ENCODE assay signal across 10 cellular contexts in genomic region chr6:36098920-36099647, GRCh38. TPM values are rescaled to one million over a fixed set of nuclear protein-coding genes. Genes with fewer than 3 reads are reported as not detected.
DNase-seq lines count a peak whose midpoint lies in the region; ATAC-seq and TF ChIP-seq lines count a peak whose summit lies in the region.
"Had no signal": no experiment of that assay in that cellular context is flagged by ENCODE, and none has a peak within 500 bp of the region (broad histone marks: within the 10 kb centered on the region; RNA-seq: fewer than 3 reads in every experiment).

No MANE protein-coding gene starts in this region.

- no peak overlapping the region for H3K4me3 ChIP-seq in heart left ventricle
- H3K4me3 ChIP-seq in spleen, result no peak overlapping the region
- no peak overlapping the region for H3K4me3 ChIP-seq in breast epithelium
- H3K4me3 ChIP-seq: sigmoid colon had no signal

- TF ChIP-seq POLR2A in heart left ventricle (IDR thresholded peaks at IDR 0.05), result no peak
- no peak for TF ChIP-seq POLR2A in spleen (IDR thresholded peaks at IDR 0.05)
- no peak for TF ChIP-seq POLR2A in breast epithelium (IDR thresholded peaks at IDR 0.05)

- H3K27ac ChIP-seq in heart left ventricle (peak overlapping the region in 1 of 12 donors; percentile 69), spleen (peak overlapping the region in 6 of 8 donors; percentile 26 to 79 (median 40)), breast epithelium (no peak overlapping the region)

- H3K9me3 ChIP-seq in heart left ventricle (no peaks in the 10 kb centered on the region), spleen (no peaks in the 10 kb centered on the region), breast epithelium (no peaks in the 10 kb centered on the region)
- H3K9me3 ChIP-seq: sigmoid colon had no signal

- H3K9me3 Mint-ChIP-seq in activated CD4-positive, alpha-beta memory T cell treated with anti-CD3 and anti-CD28 coated beads, Interleukin-2, amount 10 ng/mL, durations not matched to agents 7 days and 5 days, result no peaks in the 10 kb centered on the region
- H3K9me3 Mint-ChIP-seq in activated CD4-positive, alpha-beta memory T cell treated with anti-CD3 and anti-CD28 coated beads for 36 hours, result no peaks in the 10 kb centered on the region
- H3K9me3 Mint-ChIP-seq in activated B cell treated with CpG ODN at 0.5 μM for 24 hours, result no peaks in the 10 kb centered on the region

- no peak for ATAC-seq in activated B cell treated with CpG ODN at 0.5 μM for 24 hours (ENCODE audit: low read depth)
- ATAC-seq in heart left ventricle, result peak in 3 of 4 donors; percentile 70 to 75 (median 71)
- no peak for ATAC-seq in GM19452 (IDR thresholded peaks at IDR 0.05; ENCODE audit: unreplicated experiment)

- no peak for DNase-seq in activated CD4-positive, alpha-beta memory T cell treated with anti-CD3 and anti-CD28 coated beads, Interleukin-2, amount 10 ng/mL, durations not matched to agents 7 days and 5 days
- DNase-seq in activated CD4-positive, alpha-beta memory T cell treated with anti-CD3 and anti-CD28 coated beads for 36 hours, result no peak
- DNase-seq in activated B cell treated with CpG ODN at 0.5 μM for 24 hours (no peak), heart left ventricle (no peak), spleen (no peak), breast epithelium (ENCODE audit: low spot score in 2 of 2) (no peak), kidney glomerular epithelial cell (lab: John Stamatoyannopoulos, UW) (no peak)
- DNase-seq: activated CD4-positive, CD25-positive, alpha-beta regulatory T cell; sigmoid colon had no signal

- TF ChIP-seq CTCF in activated B cell treated with CpG ODN at 0.5 μM for 24 hours (IDR thresholded peaks at IDR 0.05), result no peak
- TF ChIP-seq CTCF in heart left ventricle (IDR thresholded peaks at IDR 0.05), result peak in 1 of 12 donors; percentile 9
- no peak for TF ChIP-seq CTCF in spleen (IDR thresholded peaks at IDR 0.05 in 8 of 11, conservative IDR thresholded peaks at IDR 0.05 in 3 of 11)
- no peak for TF ChIP-seq CTCF in breast epithelium (IDR thresholded peaks at IDR 0.05)

- peaks cover 57% of the 10 kb centered on the region for H3K36me3 Mint-ChIP-seq in activated CD4-positive, alpha-beta memory T cell treated with anti-CD3 and anti-CD28 coated beads, Interleukin-2, amount 10 ng/mL, durations not matched to agents 7 days and 5 days (ENCODE audit: low read depth)
- H3K36me3 Mint-ChIP-seq in activated CD4-positive, alpha-beta memory T cell treated with anti-CD3 and anti-CD28 coated beads for 36 hours, result peaks cover 17% of the 10 kb centered on the region
- H3K36me3 Mint-ChIP-seq in activated B cell treated with CpG ODN at 0.5 μM for 24 hours (ENCODE audit: low read depth), result peaks cover 32% of the 10 kb centered on the region

- CTCF ChIA-PET in activated CD4-positive, alpha-beta memory T cell treated with anti-CD3 and anti-CD28 coated beads, Interleukin-2, amount 10 ng/mL, durations not matched to agents 7 days and 5 days (lab: Charles Lee), result interaction anchor here (0.6 to 1.4 kb wide), 3 partner anchors 22 to 693 kb away, joined by 3 to 4 read pairs (median 3); no protein-coding TSS in a partner anchor
- CTCF ChIA-PET in activated CD4-positive, alpha-beta memory T cell treated with anti-CD3 and anti-CD28 coated beads for 36 hours (lab: Charles Lee), result interaction anchor here (1.0 to 1.3 kb wide), 2 partner anchors 22 to 72 kb away, joined by 4 to 5 read pairs; partner anchors contain the start of gene MAPK14
- CTCF ChIA-PET in activated B cell treated with CpG ODN at 0.5 μM for 24 hours (lab: Charles Lee), result interaction anchor here (1.4 kb wide), 1 partner anchor 22 kb away, joined by 4 read pairs; no protein-coding TSS in a partner anchor

- peaks cover 37% of the 10 kb centered on the region for H3K4me1 Mint-ChIP-seq in activated CD4-positive, alpha-beta memory T cell treated with anti-CD3 and anti-CD28 coated beads, Interleukin-2, amount 10 ng/mL, durations not matched to agents 7 days and 5 days
- peaks cover 31% of the 10 kb centered on the region for H3K4me1 Mint-ChIP-seq in activated CD4-positive, alpha-beta memory T cell treated with anti-CD3 and anti-CD28 coated beads for 36 hours (ENCODE audit: low read depth)
- peaks cover 43% of the 10 kb centered on the region for H3K4me1 Mint-ChIP-seq in activated B cell treated with CpG ODN at 0.5 μM for 24 hours

- peak overlapping the region; percentile 69 for H3K27ac Mint-ChIP-seq in activated CD4-positive, alpha-beta memory T cell treated with anti-CD3 and anti-CD28 coated beads, Interleukin-2, amount 10 ng/mL, durations not matched to agents 7 days and 5 days
- H3K27ac Mint-ChIP-seq in activated CD4-positive, alpha-beta memory T cell treated with anti-CD3 and anti-CD28 coated beads for 36 hours, result no peak overlapping the region
- peak overlapping the region; percentile 50 for H3K27ac Mint-ChIP-seq in activated B cell treated with CpG ODN at 0.5 μM for 24 hours

- H3K4me1 ChIP-seq in heart left ventricle (peaks cover 0 to 35% (median 18%) of the 10 kb centered on the region in 12 donors), spleen (peaks cover 5 to 56% (median 38%) of the 10 kb centered on the region in 6 donors), breast epithelium (no peaks in the 10 kb centered on the region)

- peaks cover 0 to 56% (median 34%) of the 10 kb centered on the region in 9 donors for H3K36me3 ChIP-seq in heart left ventricle
- H3K36me3 ChIP-seq in spleen, result peaks cover 0 to 82% (median 27%) of the 10 kb centered on the region in 6 donors
- no peaks in the 10 kb centered on the region for H3K36me3 ChIP-seq in breast epithelium

- 43 to 55% (median 47%) methylated on average over 5 of the region's 5 CpGs for WGBS in heart left ventricle, 4 donors
- 63 to 71% (median 68%) methylated on average over 5 of the region's 5 CpGs for WGBS in spleen, 5 donors

- intact Hi-C loops in activated CD4-positive, alpha-beta memory T cell treated with anti-CD3 and anti-CD28 coated beads for 36 hours (cut with micrococcal nuclease), result no loop called here
- intact Hi-C loops in activated B cell treated with CpG ODN at 0.5 μM for 24 hours (cut with micrococcal nuclease) (loop anchor here (5.0 to 10.0 kb wide), 2 partner anchors 174 to 577 kb away; partner anchors contain the start of gene SRPK1), heart left ventricle (cut with DNase I) (loop anchor here in 3 of 10 donors (10.0 kb wide), 1 partner anchor 344 kb away; no protein-coding TSS in a partner anchor), spleen (cut with DNase I; ENCODE audit: low total_unique reads) (no loop called here), breast epithelium (cut with DNase I; ENCODE audit: low total_unique reads) (loop anchor here (5.0 kb wide), 1 partner anchor 72 kb away; the partner anchor contains the start of gene MAPK14)

- H3K27me3 ChIP-seq in heart left ventricle (no peaks in the 10 kb centered on the region), spleen (replicated peaks in 1 of 7) (no peaks in the 10 kb centered on the region), breast epithelium (no peaks in the 10 kb centered on the region)
- H3K27me3 ChIP-seq: sigmoid colon had no signal

- H3K27me3 Mint-ChIP-seq in activated CD4-positive, alpha-beta memory T cell treated with anti-CD3 and anti-CD28 coated beads, Interleukin-2, amount 10 ng/mL, durations not matched to agents 7 days and 5 days, result no peaks in the 10 kb centered on the region
- no peaks in the 10 kb centered on the region for H3K27me3 Mint-ChIP-seq in activated CD4-positive, alpha-beta memory T cell treated with anti-CD3 and anti-CD28 coated beads for 36 hours
- no peaks in the 10 kb centered on the region for H3K27me3 Mint-ChIP-seq in activated B cell treated with CpG ODN at 0.5 μM for 24 hours

- POLR2A ChIA-PET in activated CD4-positive, alpha-beta memory T cell treated with anti-CD3 and anti-CD28 coated beads, Interleukin-2, amount 10 ng/mL, durations not matched to agents 7 days and 5 days (lab: Charles Lee), result interaction anchor here (1.2 to 4.1 kb wide), 4 partner anchors 22 to 73 kb away, joined by 3 to 25 read pairs (median 12); partner anchors contain the start of gene MAPK14
- POLR2A ChIA-PET in activated CD4-positive, alpha-beta memory T cell treated with anti-CD3 and anti-CD28 coated beads for 36 hours (lab: Charles Lee), result interaction anchor here (0.7 to 1.7 kb wide), 3 partner anchors 21 to 72 kb away, joined by 3 to 5 read pairs (median 3); partner anchors contain the start of gene MAPK14
- POLR2A ChIA-PET in activated B cell treated with CpG ODN at 0.5 μM for 24 hours (lab: Charles Lee), result interaction anchor here (0.6 to 1.0 kb wide), 2 partner anchors 31 to 38 kb away, joined by 3 to 4 read pairs; no protein-coding TSS in a partner anchor

- H3K4me3 Mint-ChIP-seq in activated CD4-positive, alpha-beta memory T cell treated with anti-CD3 and anti-CD28 coated beads, Interleukin-2, amount 10 ng/mL, durations not matched to agents 7 days and 5 days, result no peak overlapping the region
- H3K4me3 Mint-ChIP-seq in activated CD4-positive, alpha-beta memory T cell treated with anti-CD3 and anti-CD28 coated beads for 36 hours, result no peak overlapping the region
- no peak overlapping the region for H3K4me3 Mint-ChIP-seq in activated B cell treated with CpG ODN at 0.5 μM for 24 hours

RNA-seq across cellular contexts. Expression of gene MAPK13, which starts 31.2 kb away (rescaled TPM):
- 10 to 100 TPM; 53.7 to 56.2 TPM for total RNA-seq in activated CD4-positive, alpha-beta memory T cell treated with anti-CD3 and anti-CD28 coated beads, Interleukin-2, amount 10 ng/mL, durations not matched to agents 7 days and 5 days
- total RNA-seq in activated CD4-positive, alpha-beta memory T cell treated with anti-CD3 and anti-CD28 coated beads for 36 hours, result 10 to 100 TPM; 61.0 to 65.0 TPM
- total RNA-seq in activated B cell treated with CpG ODN at 0.5 μM for 24 hours (20.1 and 22.7 TPM in 2 replicates), heart left ventricle (10 to 100 TPM in 1 of 9 donors, 1 to 10 TPM in 2, under 1 TPM in 6; 0.24 to 16.8 (median 0.56) TPM), spleen (10 to 100 TPM; 13.5 to 30.0 (median 21.2) TPM), breast epithelium (10 to 100 TPM in 2 of 3 donors, 1 to 10 TPM in 1; 2.6 to 45.2 (median 30.2) TPM)
- polyA plus RNA-seq in heart left ventricle (1 to 10 TPM in 1 of 2 donors, under 1 TPM in 1; 0.53 to 1.5 TPM), spleen (10 to 100 TPM in 2 of 3 donors, 1 to 10 TPM in 1; 6.2 to 12.4 (median 11.9) TPM)

Comparison
In these comparisons a context has a peak if more than half of its experiments do, and no peak if none do; other contexts are left out.
1. ATAC-seq: peak in heart left ventricle (3 of 4); none in activated B cell treated with CpG ODN at 0.5 μM for 24 hours (single experiment) and GM19452 (single experiment).
2. H3K27ac ChIP-seq: peak in spleen (6 of 8); none in breast epithelium (0 of 2).
3. intact Hi-C loops: an anchor here in activated B cell treated with CpG ODN at 0.5 μM for 24 hours (5.0 to 10.0 kb wide) and breast epithelium (5.0 kb wide); none called in activated CD4-positive, alpha-beta memory T cell treated with anti-CD3 and anti-CD28 coated beads for 36 hours and spleen.